ENCODE assay signal across 29 cellular contexts in genomic region chr19:33895366-33895765, GRCh38.
"Had no signal": no experiment of that assay in that cellular context is flagged by ENCODE, and none has a peak within 500 bp of the region (broad histone marks: within the 10 kb centered on the region; RNA-seq: fewer than 3 reads in every experiment).

No MANE protein-coding gene starts in this region.

- ATAC-seq: stimulated activated effector memory CD8-positive, alpha-beta T cell treated with anti-CD3 and anti-CD28 coated beads, Interleukin-12 subunit alpha, Interleukin-12 subunit beta, amount 100 ng/mL, for 72 hours; stimulated activated memory B cell treated with anti-CD40 and anti-IgM and Interleukin-4, amounts not matched to agents 10 μg/mL and 1 μg/mL and 100 μg/mL, for 72 hours; stimulated activated naive B cell treated with anti-CD40 and anti-IgM and Interleukin-4, amounts not matched to agents 10 μg/mL and 1 μg/mL and 100 μg/mL, for 72 hours; stimulated activated naive CD8-positive, alpha-beta T cell treated with anti-CD3 and anti-CD28 coated beads, Interleukin-15, amount 100 ng/mL, for 72 hours; stimulated activated naive CD8-positive, alpha-beta T cell treated with anti-CD3 and anti-CD28 coated beads, Interleukin-15, Interleukin-2, amounts not matched to agents 100 U/mL and 50 U/mL, for 24 hours; upper lobe of right lung had no signal

- H3K4me1 Mint-ChIP-seq: stimulated activated memory B cell treated with anti-CD40 and anti-IgM and Interleukin-4, amounts not matched to agents 10 μg/mL and 1 μg/mL and 100 μg/mL, for 72 hours; stimulated activated naive B cell treated with anti-CD40 and anti-IgM and Interleukin-4, amounts not matched to agents 10 μg/mL and 1 μg/mL and 100 μg/mL, for 72 hours; stimulated activated naive CD8-positive, alpha-beta T cell treated with anti-CD3 and anti-CD28 coated beads, Interleukin-15, amount 100 ng/mL, for 72 hours had no signal

- H3K36me3 ChIP-seq: stomach, suprapubic skin, thoracic aorta, thyroid gland, tibial artery, tibial nerve, transverse colon, upper lobe of left lung, upper lobe of right lung, uterus, vagina had no signal

- H3K36me3 Mint-ChIP-seq: stimulated activated effector memory CD8-positive, alpha-beta T cell treated with anti-CD3 and anti-CD28 coated beads, Interleukin-12 subunit alpha, Interleukin-12 subunit beta, amount 100 ng/mL, for 72 hours; stimulated activated memory B cell treated with anti-CD40 and anti-IgM and Interleukin-4, amounts not matched to agents 10 μg/mL and 1 μg/mL and 100 μg/mL, for 72 hours had no signal

- H3K9me3 ChIP-seq: testis, thyroid gland, uterus had no signal

- H3K27me3 ChIP-seq: stomach, suprapubic skin, testis, thyroid gland, tibial nerve, transverse colon, upper lobe of left lung, upper lobe of right lung, uterus, vagina had no signal

- H3K4me3 Mint-ChIP-seq: stimulated activated effector memory CD8-positive, alpha-beta T cell treated with anti-CD3 and anti-CD28 coated beads, Interleukin-12 subunit alpha, Interleukin-12 subunit beta, amount 100 ng/mL, for 72 hours; stimulated activated memory B cell treated with anti-CD40 and anti-IgM and Interleukin-4, amounts not matched to agents 10 μg/mL and 1 μg/mL and 100 μg/mL, for 72 hours; stimulated activated naive B cell treated with anti-CD40 and anti-IgM and Interleukin-4, amounts not matched to agents 10 μg/mL and 1 μg/mL and 100 μg/mL, for 72 hours; stimulated activated naive CD8-positive, alpha-beta T cell treated with anti-CD3 and anti-CD28 coated beads, Interleukin-15, amount 100 ng/mL, for 72 hours; stimulated activated naive CD8-positive, alpha-beta T cell treated with anti-CD3 and anti-CD28 coated beads, Interleukin-15, Interleukin-2, amounts not matched to agents 100 ng/mL and 50 ng/mL, for 24 hours; type B pancreatic cell had no signal

- FAIRE-seq: urothelium cell line had no signal

- H3K4me3 ChIP-seq: stomach, suprapubic skin, testis, thoracic aorta, thyroid gland, tibial artery, tibial nerve, transverse colon, upper lobe of left lung, upper lobe of right lung, uterus, vagina had no signal

- DNase-seq: stimulated activated CD4-positive, alpha-beta T cell treated with anti-CD3 and anti-CD28 coated beads, Interleukin-2, amount 100 ng/mL, for 48 hours; stimulated activated CD4-positive, alpha-beta T cell treated with anti-CD3 and anti-CD28 coated beads, Interleukin-4, amount 100 ng/mL, for 1 hour; stimulated activated CD4-positive, alpha-beta T cell treated with anti-CD3 and anti-CD28 coated beads, Interleukin-4, amount 100 ng/mL, for 24 hours; stimulated activated CD4-positive, alpha-beta T cell treated with anti-CD3 and anti-CD28 coated beads, Interleukin-4, amount 100 ng/mL, for 4 hours; stimulated activated CD8-positive, alpha-beta memory T cell treated with anti-CD3 and anti-CD28 coated beads, Interleukin-4, amount 100 ng/mL, for 48 hours; stimulated activated naive B cell treated with anti-CD40 and anti-IgM and Interleukin-4, amounts not matched to agents 10 μg/mL and 1 μg/mL and 100 μg/mL, for 72 hours; stimulated activated naive CD4-positive, alpha-beta T cell; stimulated activated naive CD4-positive, alpha-beta T cell treated with Interleukin-2 at 50 U/mL for 16 hours; stimulated activated naive CD8-positive, alpha-beta T cell treated with anti-CD3 and anti-CD28 coated beads, Interleukin-15, amount 100 ng/mL, for 72 hours; stimulated activated naive CD8-positive, alpha-beta T cell treated with anti-CD3 and anti-CD28 coated beads, Interleukin-15, Interleukin-2, amounts not matched to agents 100 U/mL and 50 U/mL, for 24 hours; stomach; substantia nigra; testis; thyroid gland; tibial artery; transverse colon; trophoblast cell; upper lobe of right lung; uterus had no signal

- H3K4me1 ChIP-seq: stomach, suprapubic skin, testis, thyroid gland, tibial artery, tibial nerve, transverse colon, upper lobe of left lung, upper lobe of right lung, uterus, vagina had no signal

- H3K27ac Mint-ChIP-seq: stimulated activated effector memory CD8-positive, alpha-beta T cell treated with anti-CD3 and anti-CD28 coated beads, Interleukin-12 subunit alpha, Interleukin-12 subunit beta, amount 100 ng/mL, for 72 hours; stimulated activated memory B cell treated with anti-CD40 and anti-IgM and Interleukin-4, amounts not matched to agents 10 μg/mL and 1 μg/mL and 100 μg/mL, for 72 hours; stimulated activated naive B cell treated with anti-CD40 and anti-IgM and Interleukin-4, amounts not matched to agents 10 μg/mL and 1 μg/mL and 100 μg/mL, for 72 hours; stimulated activated naive CD8-positive, alpha-beta T cell treated with anti-CD3 and anti-CD28 coated beads, Interleukin-15, Interleukin-2, amounts not matched to agents 100 ng/mL and 50 ng/mL, for 24 hours; type B pancreatic cell had no signal

- H3K27ac ChIP-seq: stomach, suprapubic skin, testis, thoracic aorta, thyroid gland, tibial artery, tibial nerve, transverse colon, upper lobe of left lung, upper lobe of right lung, uterus, vagina had no signal
